10 cellular contexts compared by ENCODE assay signal in the genomic region with DNA sequence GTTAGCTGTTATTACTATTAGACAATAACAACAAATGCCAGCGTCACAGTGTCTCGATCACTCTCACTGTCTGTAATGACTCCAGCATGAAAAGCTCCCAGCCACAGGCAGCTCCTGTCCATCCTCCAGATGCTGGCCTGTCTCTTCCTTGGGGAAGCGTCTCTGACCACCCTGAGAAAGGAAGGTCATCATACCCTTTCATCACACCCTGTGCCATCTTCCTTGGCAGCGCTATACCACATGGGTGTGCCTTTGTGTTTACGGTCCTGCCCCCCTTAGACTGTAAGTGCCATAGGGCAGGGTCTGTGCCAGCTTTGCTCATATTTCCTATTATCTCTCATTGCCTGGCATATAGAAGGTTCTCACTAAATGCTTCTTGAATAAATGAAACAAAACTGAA.
A peak's percentile ranks its signal among the peaks of the same experiment; 100 is the strongest.
DNase-seq lines count a peak whose midpoint lies in the region; ATAC-seq and TF ChIP-seq lines count a peak whose summit lies in the region.
"Had no signal": no experiment of that assay in that cellular context is flagged by ENCODE, and none has a peak within 500 bp of the region (broad histone marks: within the 10 kb centered on the region; RNA-seq: fewer than 3 reads in every experiment).

No MANE protein-coding gene starts in this region.

- H3K27me3 ChIP-seq in brain microvascular endothelial cell (replicated peaks), result no peaks in the 10 kb centered on the region
- no peaks in the 10 kb centered on the region for H3K27me3 ChIP-seq in thoracic aorta (replicated peaks; ENCODE audit: insufficient read depth)

- H3K27ac Mint-ChIP-seq in activated CD4-positive, alpha-beta T cell treated with anti-CD3 and anti-CD28 coated beads, Interleukin-2, amount 10 ng/mL, durations not matched to agents 24 days and 14 days, result peak overlapping the region; percentile 89

- peaks cover 47% of the 10 kb centered on the region for H3K4me1 ChIP-seq in mesodermal cell (ENCODE audit: control insufficient read depth, insufficient read depth, low read length, poor library complexity, severe bottlenecking)
- peaks cover 15 to 22% of the 10 kb centered on the region in 2 donors for H3K4me1 ChIP-seq in thoracic aorta (ENCODE audit: control insufficient read depth in 1 of 2, low read depth in 2 of 2)

- 81 to 89% methylated on average over 4 to 5 of the region's 5 CpGs for WGBS in mesodermal cell (ENCODE audit: insufficient coverage in 2 of 2), 2 experiments

- H3K4me1 Mint-ChIP-seq in activated CD4-positive, alpha-beta T cell treated with anti-CD3 and anti-CD28 coated beads, Interleukin-2, amount 10 ng/mL, durations not matched to agents 24 days and 14 days, result peaks cover 49% of the 10 kb centered on the region

- H3K27me3 Mint-ChIP-seq in activated CD4-positive, alpha-beta T cell treated with anti-CD3 and anti-CD28 coated beads, Interleukin-2, amount 10 ng/mL, durations not matched to agents 24 days and 14 days, result no peaks in the 10 kb centered on the region
- H3K27me3 Mint-ChIP-seq: activated B cell treated with CpG ODN at 0.5 μM for 24 hours had no signal

- no peak for ATAC-seq in thoracic aorta (ENCODE audit: insufficient number of reproducible peaks, low FRiP score, low read depth)
- no peak for ATAC-seq in GM19035 (IDR thresholded peaks at IDR 0.05; ENCODE audit: unreplicated experiment)
- ATAC-seq in GM19397 (IDR thresholded peaks at IDR 0.05; ENCODE audit: unreplicated experiment), result no peak
- ATAC-seq in GM18858 (IDR thresholded peaks at IDR 0.05; ENCODE audit: unreplicated experiment), result no peak

- peaks cover 59% of the 10 kb centered on the region for H3K36me3 Mint-ChIP-seq in activated CD4-positive, alpha-beta T cell treated with anti-CD3 and anti-CD28 coated beads, Interleukin-2, amount 10 ng/mL, durations not matched to agents 24 days and 14 days (ENCODE audit: low read depth)

- no peak overlapping the region for H3K4me3 Mint-ChIP-seq in activated CD4-positive, alpha-beta T cell treated with anti-CD3 and anti-CD28 coated beads, Interleukin-2, amount 10 ng/mL, durations not matched to agents 24 days and 14 days

- no peak for TF ChIP-seq CTCF in brain microvascular endothelial cell (IDR thresholded peaks at IDR 0.05; ENCODE audit: low read depth, low read length, missing control alignments)
- TF ChIP-seq CTCF in thoracic aorta (IDR thresholded peaks at IDR 0.05), result no peak

- no peaks in the 10 kb centered on the region for H3K9me3 ChIP-seq in mesodermal cell (ENCODE audit: control insufficient read depth, low read length)
- H3K9me3 ChIP-seq in thoracic aorta, result no peaks in the 10 kb centered on the region

- no peak for DNase-seq in activated CD4-positive, alpha-beta T cell treated with anti-CD3 and anti-CD28 coated beads, Interleukin-2, amount 10 ng/mL, durations not matched to agents 24 days and 14 days
- no peak for DNase-seq in activated CD4-positive, alpha-beta T cell treated with anti-CD3 and anti-CD28 coated beads for 48 hours
- DNase-seq in brain microvascular endothelial cell (no peak), thoracic aorta (ENCODE audit: low spot score) (no peak)
- DNase-seq: NCI-H526 treated with DMSO at 0.1 percent for 48 hours had no signal

- H3K27ac ChIP-seq in brain microvascular endothelial cell (peak overlapping the region; percentile 60), mesodermal cell (ENCODE audit: low read depth, low read length, severe bottlenecking) (peak overlapping the region; percentile 71), thoracic aorta (peak overlapping the region; percentile 50 to 84)

- H3K4me3 ChIP-seq in brain microvascular endothelial cell (ENCODE audit: low read depth, low read length) (no peak overlapping the region), mesodermal cell (ENCODE audit: extremely low read depth, insufficient read depth, low read length, poor library complexity, severe bottlenecking) (no peak overlapping the region), thoracic aorta (no peak overlapping the region)

- intact Hi-C loops in activated CD4-positive, alpha-beta T cell treated with anti-CD3 and anti-CD28 coated beads, Interleukin-2, amount 10 ng/mL, durations not matched to agents 24 days and 14 days (cut with micrococcal nuclease), result loop anchor here (1.0 kb wide), 1 partner anchor 32 kb away; no protein-coding TSS in a partner anchor

- in situ Hi-C loops in brain microvascular endothelial cell (cut with HindIII; ENCODE audit: low pct_ligation_motif_present, low sequenced_read_pairs), result no loop called here

- H3K36me3 ChIP-seq in brain microvascular endothelial cell (replicated peaks), result no peaks in the 10 kb centered on the region
- peaks cover 45% of the 10 kb centered on the region for H3K36me3 ChIP-seq in mesodermal cell (ENCODE audit: control insufficient read depth, insufficient read depth, low read length)
- H3K36me3 ChIP-seq in thoracic aorta, result peaks cover 3% of the 10 kb centered on the region

- H3K9me3 Mint-ChIP-seq in activated CD4-positive, alpha-beta T cell treated with anti-CD3 and anti-CD28 coated beads, Interleukin-2, amount 10 ng/mL, durations not matched to agents 24 days and 14 days, result no peaks in the 10 kb centered on the region
- H3K9me3 Mint-ChIP-seq: activated B cell treated with CpG ODN at 0.5 μM for 24 hours had no signal
